In genomic region chr14:95309261-95310051, GRCh38 we compare ENCODE assay signal across 17 cellular contexts. TPM values are rescaled to one million over a fixed set of nuclear protein-coding genes. Genes with fewer than 3 reads are reported as not detected.
DNase-seq lines count a peak whose midpoint lies in the region; TF ChIP-seq lines count a peak whose summit lies in the region.
"Had no signal": no experiment of that assay in that cellular context is flagged by ENCODE, and none has a peak within 500 bp of the region (broad histone marks: within the 10 kb centered on the region; RNA-seq: fewer than 3 reads in every experiment).

No MANE protein-coding gene starts in this region.

- peak overlapping the region; percentile 9 for H2AK5ac ChIP-seq in mesenchymal stem cell (ENCODE audit: low read length, severe bottlenecking)

- H3K18ac ChIP-seq in mesenchymal stem cell (ENCODE audit: low read depth in 1 of 2, low read length in 2 of 2), result no peak overlapping the region

- no peak overlapping the region for H2BK15ac ChIP-seq in mesenchymal stem cell (ENCODE audit: low read depth, poor library complexity, severe bottlenecking)

- 85% methylated on average over 10 of the region's 10 CpGs for WGBS in mesenchymal stem cell

- H3K36me3 ChIP-seq in mesenchymal stem cell (ENCODE audit: control insufficient read depth in 1 of 2, insufficient read depth in 2 of 2, low read depth in 1 of 2, low read length in 2 of 2) (peaks cover 0 to 10% of the 10 kb centered on the region in 2 experiments), brain microvascular endothelial cell (replicated peaks) (no peaks in the 10 kb centered on the region)

- no peak overlapping the region for H4K8ac ChIP-seq in mesenchymal stem cell (ENCODE audit: low read length)

- peak overlapping the region in 1 of 59 donors; percentile 10 for H3K4me3 ChIP-seq in dorsolateral prefrontal cortex
- H3K4me3 ChIP-seq in mesenchymal stem cell (ENCODE audit: insufficient read depth in 1 of 2, low read depth in 1 of 2, low read length in 2 of 2), result no peak overlapping the region
- H3K4me3 ChIP-seq in brain microvascular endothelial cell (ENCODE audit: low read depth, low read length), result no peak overlapping the region
- H3K4me3 ChIP-seq: GM23338 had no signal

- peaks cover 32% of the 10 kb centered on the region for H3K79me1 ChIP-seq in mesenchymal stem cell (replicated peaks; ENCODE audit: low read length, poor library complexity, severe bottlenecking)

- intact Hi-C loops in dorsolateral prefrontal cortex (cut with DNase I), result loop anchor here (5.0 to 10.0 kb wide), 3 partner anchors 82 to 195 kb away; no protein-coding TSS in a partner anchor

- H3K27me3 ChIP-seq in dorsolateral prefrontal cortex, result no peaks in the 10 kb centered on the region
- peaks cover 0 to 18% of the 10 kb centered on the region in 2 experiments for H3K27me3 ChIP-seq in mesenchymal stem cell (ENCODE audit: control insufficient read depth in 1 of 2, insufficient read depth in 1 of 2, low read length in 2 of 2)
- H3K27me3 ChIP-seq in brain microvascular endothelial cell (replicated peaks), result no peaks in the 10 kb centered on the region

- H3K27ac ChIP-seq in dorsolateral prefrontal cortex (peak overlapping the region; percentile 0 to 100 (median 97)), mesenchymal stem cell (ENCODE audit: low read length, poor library complexity, severe bottlenecking) (no peak overlapping the region), temporal lobe (ENCODE audit: low read depth, low read length) (peak overlapping the region; percentile 96), brain microvascular endothelial cell (no peak overlapping the region)

- H2BK120ac ChIP-seq in mesenchymal stem cell (ENCODE audit: low read depth, low read length), result no peak overlapping the region

- no peak overlapping the region for H2BK12ac ChIP-seq in mesenchymal stem cell (ENCODE audit: low read length in 2 of 2)

- in situ Hi-C loops in G401 (cut with HindIII; ENCODE audit: low sequenced_read_pairs) (no loop called here), brain microvascular endothelial cell (cut with HindIII; ENCODE audit: low pct_ligation_motif_present, low sequenced_read_pairs) (no loop called here)

- no peak overlapping the region for H3K23ac ChIP-seq in mesenchymal stem cell (ENCODE audit: low read length in 2 of 2)

- no peak overlapping the region for H3K4me2 ChIP-seq in mesenchymal stem cell (ENCODE audit: low read length, poor library complexity, severe bottlenecking)
- H3K4me2 ChIP-seq: GM23338 had no signal

- no peak overlapping the region for H2BK5ac ChIP-seq in mesenchymal stem cell (ENCODE audit: low read depth, low read length, poor library complexity, severe bottlenecking)

- no peak overlapping the region for H2AFZ ChIP-seq in mesenchymal stem cell (ENCODE audit: low read depth, low read length)
- H2AFZ ChIP-seq: GM23338 had no signal

- H3K9ac ChIP-seq in mesenchymal stem cell (ENCODE audit: low read length), result no peak overlapping the region

- no peak for TF ChIP-seq CTCF in dorsolateral prefrontal cortex (IDR thresholded peaks at IDR 0.05 in 54 of 56, conservative IDR thresholded peaks at IDR 0.05 in 2 of 56; ENCODE audit: low read depth in 1 of 56, partially characterized antibody in 56 of 56)
- no peak for TF ChIP-seq CTCF in brain microvascular endothelial cell (IDR thresholded peaks at IDR 0.05; ENCODE audit: low read depth, low read length, missing control alignments)

- DNase-seq in DMS53 (lab: John Stamatoyannopoulos, UW) (peak; percentile 73), DMS53 treated with DMSO at 0.1 percent for 48 hours (lab: John Stamatoyannopoulos, UW; ENCODE audit: unreplicated experiment) (no peak), dorsolateral prefrontal cortex (no peak), mesenchymal stem cell (no peak), G401 (ENCODE audit: low spot score) (no peak), brain microvascular endothelial cell (no peak)
- DNase-seq in central memory CD4-positive, alpha-beta T cell, result no peak
- DNase-seq: 8988T, DMS 273 treated with DMSO at 0.1 percent for 48 hours, GF-D8, NCI-H1105 treated with DMSO at 0.1 percent for 48 hours, NCI-H1694, NCI-H2107, NCI-H510A treated with DMSO at 0.1 percent for 48 hours, NCI-H774 had no signal

- no peak overlapping the region for H4K91ac ChIP-seq in mesenchymal stem cell (ENCODE audit: low read length)

- H3K4ac ChIP-seq in mesenchymal stem cell (ENCODE audit: low read depth in 1 of 2, low read length in 2 of 2), result no peak overlapping the region

- H3K14ac ChIP-seq in mesenchymal stem cell (ENCODE audit: low read length in 2 of 2), result no peak overlapping the region

- no peaks in the 10 kb centered on the region for H3K9me3 ChIP-seq in mesenchymal stem cell (ENCODE audit: control insufficient read depth, low read length)

- peaks cover 42% of the 10 kb centered on the region for H3K4me1 ChIP-seq in mesenchymal stem cell (ENCODE audit: control insufficient read depth, insufficient read depth, low read depth, low read length)

RNA-seq across cellular contexts. Expression of gene CLMN, which starts 10.3 kb away (rescaled TPM):
- total RNA-seq in dorsolateral prefrontal cortex (100 to 1,000 TPM in 37 of 120 experiments, 10 to 100 TPM in 83; 22.3 to 262 (median 78.6) TPM), temporal lobe (0.98 TPM)
- 1.9 TPM for polyA plus RNA-seq in mesenchymal stem cell (2013, experiment 1 of 2)
- 1.6 TPM for polyA plus RNA-seq in mesenchymal stem cell (2013, experiment 2 of 2)
- total RNA-seq in G401 (2014; rRNA removed; shearing (Covaris generic)), result not detected in 2 replicates

Comparison
In these comparisons a context has a peak if more than half of its experiments do, and no peak if none do; other contexts are left out.
1. H3K27ac ChIP-seq: peak in dorsolateral prefrontal cortex (59 of 59) and temporal lobe (single experiment); none in mesenchymal stem cell (single experiment) and brain microvascular endothelial cell (single experiment).
2. RNA of gene CLMN, which starts 10.3 kb away (total RNA-seq): 22.3 to 262 TPM in dorsolateral prefrontal cortex; 0.98 TPM in temporal lobe (single experiment) and not detected in G401; every median in the first group is over 10 times any median in the second.